1 cellular context compared by ENCODE assay signal in genomic region chr21:43299441-43300277, GRCh38.
A peak's percentile ranks its signal among the peaks of the same experiment; 100 is the strongest.
TF ChIP-seq lines count a peak whose summit lies in the region.

No MANE protein-coding gene starts in this region.

TF ChIP-seq in HepG2, 621 proteins besides CTCF, POLR2A, EP300 and RAD21 (continued from another document and continues in another):
- no peak for TF ChIP-seq MTERF4 (CRISPR knock-in tag; IDR thresholded peaks at IDR 0.05)
- no peak for TF ChIP-seq ZNF879 (CRISPR knock-in tag; IDR thresholded peaks at IDR 0.05)
- no peak for TF ChIP-seq ZNF124 (CRISPR knock-in tag; IDR thresholded peaks at IDR 0.05)
- no peak for TF ChIP-seq ARNTL (CRISPR knock-in tag; IDR thresholded peaks at IDR 0.05)
- peak; percentile 65; the same call in 1 of the 2 replicates for TF ChIP-seq ZMYM2 (CRISPR knock-in tag; IDR thresholded peaks at IDR 0.05)
- peak; percentile 46; the same call in 1 of the 2 replicates for TF ChIP-seq HES4 (CRISPR knock-in tag; IDR thresholded peaks at IDR 0.05; ENCODE audit: borderline replicate concordance)
- no peak for TF ChIP-seq KLF12 (CRISPR knock-in tag; IDR thresholded peaks at IDR 0.05; ENCODE audit: borderline replicate concordance)
- TF ChIP-seq FOXC1 (CRISPR knock-in tag; IDR thresholded peaks at IDR 0.05; ENCODE audit: borderline replicate concordance) = no peak
- 0 out of 2 replicates have a peak, but pooled peaks have one; percentile 42 for TF ChIP-seq NFKBIZ (CRISPR knock-in tag; IDR thresholded peaks at IDR 0.05)
- no peak for TF ChIP-seq TAF15 (IDR thresholded peaks at IDR 0.05; ENCODE audit: low read depth, low read length, poor library complexity, severe bottlenecking)
- TF ChIP-seq SRSF9 (IDR thresholded peaks at IDR 0.05; ENCODE audit: borderline replicate concordance, insufficient read depth, low read depth, low read length, poor library complexity, severe bottlenecking) = no peak
- TF ChIP-seq MIXL1 (CRISPR knock-in tag; IDR thresholded peaks at IDR 0.05) = no peak
- no peak for TF ChIP-seq TERF1 (CRISPR knock-in tag; IDR thresholded peaks at IDR 0.05)
- TF ChIP-seq NCOA2 (CRISPR knock-in tag; IDR thresholded peaks at IDR 0.05) = peak; percentile 75
- no peak for TF ChIP-seq HNRNPL (IDR thresholded peaks at IDR 0.05; ENCODE audit: low read depth, low read length)
- no peak for TF ChIP-seq CBFB (CRISPR knock-in tag; IDR thresholded peaks at IDR 0.05)
- no peak for TF ChIP-seq TCF7 (IDR thresholded peaks at IDR 0.05; ENCODE audit: low read depth)
- TF ChIP-seq HNF1A (IDR thresholded peaks at IDR 0.05; ENCODE audit: low read depth) = no peak
- 0 out of 2 replicates have a peak, but pooled peaks have one; percentile 50 for TF ChIP-seq HNF1A (CRISPR knock-in tag; IDR thresholded peaks at IDR 0.05; ENCODE audit: borderline replicate concordance)
- TF ChIP-seq TFE3 (CRISPR knock-in tag; IDR thresholded peaks at IDR 0.05) = peak; percentile 38; the same call in 1 of the 2 replicates
- TF ChIP-seq ZSCAN30 (CRISPR knock-in tag; IDR thresholded peaks at IDR 0.05) = no peak
- TF ChIP-seq ZNF839 (CRISPR knock-in tag; IDR thresholded peaks at IDR 0.05; ENCODE audit: borderline replicate concordance) = no peak
- no peak for TF ChIP-seq ZNF607 (CRISPR knock-in tag; IDR thresholded peaks at IDR 0.05; ENCODE audit: borderline replicate concordance)
- peak; percentile 89 for TF ChIP-seq SALL1 (CRISPR knock-in tag; IDR thresholded peaks at IDR 0.05)
- TF ChIP-seq FOXO1 (CRISPR knock-in tag; IDR thresholded peaks at IDR 0.05) = peak; percentile 21; the same call in 1 of the 2 replicates
- TF ChIP-seq ZNF510 (CRISPR knock-in tag; IDR thresholded peaks at IDR 0.05; ENCODE audit: low read depth) = no peak
- no peak; the same call in 1 of the 2 replicates for TF ChIP-seq ZBTB43 (CRISPR knock-in tag; conservative IDR thresholded peaks at IDR 0.05)
- peak; percentile 68; the same call in 1 of the 2 replicates for TF ChIP-seq ZNF556 (CRISPR knock-in tag; IDR thresholded peaks at IDR 0.05; ENCODE audit: borderline replicate concordance)
- TF ChIP-seq TFDP2 (CRISPR knock-in tag; IDR thresholded peaks at IDR 0.05) = no peak
- TF ChIP-seq MAZ (IDR thresholded peaks at IDR 0.05; ENCODE audit: borderline replicate concordance, low read depth, low read length) = no peak
- TF ChIP-seq MAZ (CRISPR knock-in tag; IDR thresholded peaks at IDR 0.05; ENCODE audit: low read depth) = peak; percentile 54
- TF ChIP-seq WIZ (CRISPR knock-in tag; IDR thresholded peaks at IDR 0.05) = no peak
- no peak for TF ChIP-seq SNAI1 (CRISPR knock-in tag; IDR thresholded peaks at IDR 0.05; ENCODE audit: borderline replicate concordance)
- no peak for TF ChIP-seq CBX2 (IDR thresholded peaks at IDR 0.05; ENCODE audit: low read depth, low read length)
- TF ChIP-seq CBX2 (CRISPR knock-in tag; IDR thresholded peaks at IDR 0.05; ENCODE audit: low read depth) = no peak
- TF ChIP-seq ZBTB2 (CRISPR knock-in tag; IDR thresholded peaks at IDR 0.05; ENCODE audit: low read depth) = no peak
- TF ChIP-seq ZNF160 (CRISPR knock-in tag; IDR thresholded peaks at IDR 0.05) = no peak
- TF ChIP-seq NFAT5 (CRISPR knock-in tag; IDR thresholded peaks at IDR 0.05) = no peak
- TF ChIP-seq SMAD3 (CRISPR knock-in tag; IDR thresholded peaks at IDR 0.05) = 0 out of 2 replicates have a peak, but pooled peaks have one; percentile 57
- no peak for TF ChIP-seq PLRG1 (conservative IDR thresholded peaks at IDR 0.05)
- peak; percentile 63; the same call in 1 of the 2 replicates for TF ChIP-seq KAT8 (CRISPR knock-in tag; IDR thresholded peaks at IDR 0.05)
- 0 out of 2 replicates have a peak, but pooled peaks have one; percentile 21 for TF ChIP-seq JUNB (CRISPR knock-in tag; IDR thresholded peaks at IDR 0.05; ENCODE audit: borderline replicate concordance)
- no peak for TF ChIP-seq THAP8 (CRISPR knock-in tag; IDR thresholded peaks at IDR 0.05; ENCODE audit: borderline replicate concordance)
- TF ChIP-seq ZNF724P (CRISPR knock-in tag; IDR thresholded peaks at IDR 0.05; ENCODE audit: borderline replicate concordance) = no peak
- TF ChIP-seq NCOR1 (IDR thresholded peaks at IDR 0.05; ENCODE audit: borderline replicate concordance, low read length) = no peak
- peak; percentile 59 for TF ChIP-seq RCOR2 (CRISPR knock-in tag; IDR thresholded peaks at IDR 0.05)
- peak; percentile 70 for TF ChIP-seq ZSCAN31 (CRISPR knock-in tag; IDR thresholded peaks at IDR 0.05; ENCODE audit: low read depth)
- no peak for TF ChIP-seq ATM (IDR thresholded peaks at IDR 0.05; ENCODE audit: borderline replicate concordance)
- no peak for TF ChIP-seq ELF4 (CRISPR knock-in tag; IDR thresholded peaks at IDR 0.05; ENCODE audit: borderline replicate concordance)
